Comparison of ENCODE assay signal across 15 cellular contexts in genomic region chr1:216927111-216927510, GRCh38.
DNase-seq lines count a peak whose midpoint lies in the region; ATAC-seq lines count a peak whose summit lies in the region.
"Had no signal": no experiment of that assay in that cellular context is flagged by ENCODE, and none has a peak within 500 bp of the region (broad histone marks: within the 10 kb centered on the region; RNA-seq: fewer than 3 reads in every experiment).

No MANE protein-coding gene starts in this region.

- H3K27me3 Mint-ChIP-seq in activated T-helper 17 cell treated with anti-CD3 and anti-CD28 coated beads, Interleukin-2, amount 50 U/mL, for 72 hours = no peaks in the 10 kb centered on the region
- H3K27me3 Mint-ChIP-seq in activated naive CD4-positive, alpha-beta T cell treated with anti-CD3 and anti-CD28 coated beads, Interleukin-2, amount 10 ng/mL, durations not matched to agents 7 days and 5 days = no peaks in the 10 kb centered on the region

- no peaks in the 10 kb centered on the region for H3K36me3 ChIP-seq in HAP-1 (replicated peaks)
- H3K36me3 ChIP-seq in mesenchymal stem cell (ENCODE audit: control insufficient read depth in 1 of 2, insufficient read depth in 2 of 2, low read depth in 1 of 2, low read length in 2 of 2) = no peaks in the 10 kb centered on the region
- no peaks in the 10 kb centered on the region for H3K36me3 ChIP-seq in neuronal stem cell (replicated peaks in 1 of 2; ENCODE audit: control insufficient read depth in 2 of 2, insufficient read depth in 2 of 2, low read length in 2 of 2)

- H3K27ac ChIP-seq in mesenchymal stem cell (ENCODE audit: low read length, poor library complexity, severe bottlenecking) (no peak overlapping the region), neuronal stem cell (replicated peaks; ENCODE audit: low read length) (peak overlapping the region; percentile 41)

- H3K9ac ChIP-seq in mesenchymal stem cell (ENCODE audit: low read length) (no peak overlapping the region), neuronal stem cell (ENCODE audit: low read depth, low read length, poor library complexity) (no peak overlapping the region)

- H2BK5ac ChIP-seq in mesenchymal stem cell (ENCODE audit: low read depth, low read length, poor library complexity, severe bottlenecking) = no peak overlapping the region
- no peak overlapping the region for H2BK5ac ChIP-seq in neuronal stem cell (ENCODE audit: low read length)

- H3K4me3 ChIP-seq in HAP-1 = no peak overlapping the region
- no peak overlapping the region for H3K4me3 ChIP-seq in mesenchymal stem cell (ENCODE audit: insufficient read depth in 1 of 2, low read depth in 1 of 2, low read length in 2 of 2)
- peak overlapping the region in 1 of 2 donors; percentile 9 for H3K4me3 ChIP-seq in neuronal stem cell (ENCODE audit: low read length in 2 of 2)

- H3K36me3 Mint-ChIP-seq in activated T-helper 17 cell treated with anti-CD3 and anti-CD28 coated beads, Interleukin-2, amount 50 U/mL, for 72 hours (ENCODE audit: low read depth) = no peaks in the 10 kb centered on the region
- H3K36me3 Mint-ChIP-seq in activated naive CD4-positive, alpha-beta T cell treated with anti-CD3 and anti-CD28 coated beads, Interleukin-2, amount 10 ng/mL, durations not matched to agents 7 days and 5 days = no peaks in the 10 kb centered on the region
- H3K36me3 Mint-ChIP-seq: CD14-positive monocyte; CD8-positive, alpha-beta T cell had no signal

- peak overlapping the region; percentile 7 for H3K4me2 ChIP-seq in mesenchymal stem cell (ENCODE audit: low read length, poor library complexity, severe bottlenecking)
- peak overlapping the region; percentile 31 for H3K4me2 ChIP-seq in neuronal stem cell (ENCODE audit: insufficient read depth, low read length, poor library complexity, severe bottlenecking)

- no peaks in the 10 kb centered on the region for H3K4me1 Mint-ChIP-seq in activated T-helper 17 cell treated with anti-CD3 and anti-CD28 coated beads, Interleukin-2, amount 50 U/mL, for 72 hours
- H3K4me1 Mint-ChIP-seq in activated naive CD4-positive, alpha-beta T cell treated with anti-CD3 and anti-CD28 coated beads, Interleukin-2, amount 10 ng/mL, durations not matched to agents 7 days and 5 days = no peaks in the 10 kb centered on the region
- H3K4me1 Mint-ChIP-seq: CD14-positive monocyte had no signal

- no peak overlapping the region for H4K91ac ChIP-seq in mesenchymal stem cell (ENCODE audit: low read length)
- H4K91ac ChIP-seq in neuronal stem cell (ENCODE audit: low read depth, low read length, poor library complexity) = no peak overlapping the region

- no peak overlapping the region for H2BK12ac ChIP-seq in mesenchymal stem cell (ENCODE audit: low read length in 2 of 2)
- no peak overlapping the region for H2BK12ac ChIP-seq in neuronal stem cell (ENCODE audit: low read length)

- H2BK120ac ChIP-seq in mesenchymal stem cell (ENCODE audit: low read depth, low read length) (no peak overlapping the region), neuronal stem cell (ENCODE audit: low read depth, low read length) (no peak overlapping the region)

- in situ Hi-C loops in HAP-1 (cut with MboI; ENCODE audit: low sequenced_read_pairs) = no loop called here

- no peak for ATAC-seq in activated T-helper 17 cell treated with anti-CD3 and anti-CD28 coated beads, Interleukin-2, amount 50 U/mL, for 72 hours (replicated peaks)
- ATAC-seq: CD8-positive, alpha-beta T cell had no signal

- DNase-seq in HAP-1 (ENCODE audit: low spot score in 2 of 2) (peak; percentile 89 to 93), ecto neural progenitor cell (ENCODE audit: low spot score) (peak; percentile 74), mesenchymal stem cell (no peak), neuronal stem cell (ENCODE audit: low spot score) (peak; percentile 42), retina (no peak)
- DNase-seq in NK-92 treated with Interleukin-12 subunit alpha and Interleukin-12 subunit beta, amount 100 ng/mL, for 24 hours (lab: John Stamatoyannopoulos, UW) = no peak
- no peak for DNase-seq in activated naive CD4-positive, alpha-beta T cell treated with anti-CD3 and anti-CD28 coated beads, Interleukin-2, amount 10 ng/mL, durations not matched to agents 7 days and 5 days
- DNase-seq: CD8-positive, alpha-beta T cell; COR-L47; DMS153; DND-41; GF-D8; IMR-90 had no signal

- H3K14ac ChIP-seq in mesenchymal stem cell (ENCODE audit: low read length in 2 of 2) (no peak overlapping the region), neuronal stem cell (ENCODE audit: low read length) (no peak overlapping the region)

- H2BK15ac ChIP-seq in mesenchymal stem cell (ENCODE audit: low read depth, poor library complexity, severe bottlenecking) = no peak overlapping the region
- no peak overlapping the region for H2BK15ac ChIP-seq in neuronal stem cell (ENCODE audit: low read length)

- H2AFZ ChIP-seq in mesenchymal stem cell (ENCODE audit: low read depth, low read length) = no peak overlapping the region
- H2AFZ ChIP-seq in neuronal stem cell (ENCODE audit: low read length) = peak overlapping the region; percentile 75

- no peaks in the 10 kb centered on the region for H3K9me3 Mint-ChIP-seq in activated T-helper 17 cell treated with anti-CD3 and anti-CD28 coated beads, Interleukin-2, amount 50 U/mL, for 72 hours
- peaks cover 9% of the 10 kb centered on the region for H3K9me3 Mint-ChIP-seq in activated naive CD4-positive, alpha-beta T cell treated with anti-CD3 and anti-CD28 coated beads, Interleukin-2, amount 10 ng/mL, durations not matched to agents 7 days and 5 days
- H3K9me3 Mint-ChIP-seq: CD8-positive, alpha-beta T cell had no signal

- no peak overlapping the region for H3K4ac ChIP-seq in mesenchymal stem cell (ENCODE audit: low read depth in 1 of 2, low read length in 2 of 2)
- no peak overlapping the region for H3K4ac ChIP-seq in neuronal stem cell (ENCODE audit: low read length)

- H3K9me3 ChIP-seq in HAP-1 = no peaks in the 10 kb centered on the region
- H3K9me3 ChIP-seq in mesenchymal stem cell (ENCODE audit: control insufficient read depth, low read length) = no peaks in the 10 kb centered on the region
- no peaks in the 10 kb centered on the region for H3K9me3 ChIP-seq in neuronal stem cell (replicated peaks in 1 of 2; ENCODE audit: control insufficient read depth in 2 of 2, insufficient read depth in 1 of 2, low read depth in 1 of 2, low read length in 2 of 2)

- H3K27me3 ChIP-seq in HAP-1 (ENCODE audit: low read depth) (no peaks in the 10 kb centered on the region), mesenchymal stem cell (ENCODE audit: control insufficient read depth in 1 of 2, insufficient read depth in 1 of 2, low read length in 2 of 2) (no peaks in the 10 kb centered on the region), neuronal stem cell (ENCODE audit: control insufficient read depth in 3 of 3, insufficient read depth in 3 of 3, low read depth in 1 of 3, low read length in 3 of 3) (no peaks in the 10 kb centered on the region)

- H3K4me3 Mint-ChIP-seq in activated T-helper 17 cell treated with anti-CD3 and anti-CD28 coated beads, Interleukin-2, amount 50 U/mL, for 72 hours = no peak overlapping the region
- no peak overlapping the region for H3K4me3 Mint-ChIP-seq in activated naive CD4-positive, alpha-beta T cell treated with anti-CD3 and anti-CD28 coated beads, Interleukin-2, amount 10 ng/mL, durations not matched to agents 7 days and 5 days
- H3K4me3 Mint-ChIP-seq: CD14-positive monocyte; CD8-positive, alpha-beta T cell had no signal

- no peaks in the 10 kb centered on the region for H3K79me1 ChIP-seq in mesenchymal stem cell (replicated peaks; ENCODE audit: low read length, poor library complexity, severe bottlenecking)
- H3K79me1 ChIP-seq in neuronal stem cell (ENCODE audit: low read depth, low read length) = no peaks in the 10 kb centered on the region

- WGBS in mesenchymal stem cell = 60% methylated on average over 3 of the region's 5 CpGs
- no CpG with 5 or more reads among the region's 5 CpGs for WGBS in neuronal stem cell (ENCODE audit: extremely low coverage in 2 of 2, insufficient read length in 2 of 2, insufficient replicate concordance in 1 of 2), 2 donors

- H3K18ac ChIP-seq in mesenchymal stem cell (ENCODE audit: low read depth in 1 of 2, low read length in 2 of 2) (no peak overlapping the region), neuronal stem cell (ENCODE audit: low read length) (no peak overlapping the region)

- no peak overlapping the region for H4K8ac ChIP-seq in mesenchymal stem cell (ENCODE audit: low read length)
- H4K8ac ChIP-seq in neuronal stem cell (ENCODE audit: low read depth, low read length) = no peak overlapping the region

- H2AK5ac ChIP-seq in mesenchymal stem cell (ENCODE audit: low read length, severe bottlenecking) (no peak overlapping the region), neuronal stem cell (ENCODE audit: low read depth, low read length) (no peak overlapping the region)

- H3K23ac ChIP-seq in mesenchymal stem cell (ENCODE audit: low read length in 2 of 2) (no peak overlapping the region), neuronal stem cell (ENCODE audit: low read depth, low read length, poor library complexity) (no peak overlapping the region)

- CTCF ChIA-PET in activated naive CD4-positive, alpha-beta T cell treated with anti-CD3 and anti-CD28 coated beads, Interleukin-2, amount 10 ng/mL, durations not matched to agents 7 days and 5 days (lab: Charles Lee) = no interaction called here

- H3K4me1 ChIP-seq in HAP-1 (peaks cover 22% of the 10 kb centered on the region), mesenchymal stem cell (ENCODE audit: control insufficient read depth, insufficient read depth, low read depth, low read length) (no peaks in the 10 kb centered on the region), neuronal stem cell (ENCODE audit: control insufficient read depth in 2 of 2, insufficient read depth in 1 of 2, low read depth in 1 of 2, low read length in 2 of 2) (peaks cover 14 to 17% of the 10 kb centered on the region in 2 donors)

- H3K27ac Mint-ChIP-seq in activated T-helper 17 cell treated with anti-CD3 and anti-CD28 coated beads, Interleukin-2, amount 50 U/mL, for 72 hours = no peak overlapping the region
- H3K27ac Mint-ChIP-seq in activated naive CD4-positive, alpha-beta T cell treated with anti-CD3 and anti-CD28 coated beads, Interleukin-2, amount 10 ng/mL, durations not matched to agents 7 days and 5 days = no peak overlapping the region
- H3K27ac Mint-ChIP-seq: CD14-positive monocyte; CD8-positive, alpha-beta T cell had no signal

Comparison
In these comparisons a context has a peak if more than half of its experiments do, and no peak if none do; other contexts are left out.
1. DNase-seq: peak in HAP-1 (2 of 2), ecto neural progenitor cell (single experiment) and neuronal stem cell (single experiment); none in mesenchymal stem cell (single experiment), retina (single experiment), NK-92 treated with Interleukin-12 subunit alpha and Interleukin-12 subunit beta, amount 100 ng/mL, for 24 hours (single experiment) and activated naive CD4-positive, alpha-beta T cell treated with anti-CD3 and anti-CD28 coated beads, Interleukin-2, amount 10 ng/mL, durations not matched to agents 7 days and 5 days (single experiment).